Comparison of ENCODE assay signal across 26 cellular contexts in the genomic region with DNA sequence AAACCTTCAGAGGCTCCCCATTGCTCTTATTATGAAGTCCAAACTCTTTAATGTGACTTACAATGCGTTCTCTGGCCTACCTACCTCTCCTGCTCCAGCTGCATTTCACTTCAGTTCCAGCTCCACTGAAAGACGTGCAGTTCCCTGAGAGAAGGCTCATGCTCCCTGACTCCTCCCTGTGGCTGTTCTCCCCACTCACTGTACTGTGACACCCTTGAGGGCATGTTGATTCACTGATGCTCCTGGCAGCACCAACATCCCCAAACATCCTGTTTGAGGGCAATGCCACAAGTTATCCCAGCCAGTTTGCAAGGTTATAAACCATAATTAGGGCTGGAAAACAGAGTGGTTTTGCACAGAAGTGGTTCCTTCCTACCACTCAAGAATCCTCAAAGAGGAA.
DNase-seq lines count a peak whose midpoint lies in the region; ATAC-seq and TF ChIP-seq lines count a peak whose summit lies in the region.
"Had no signal": no experiment of that assay in that cellular context is flagged by ENCODE, and none has a peak within 500 bp of the region (broad histone marks: within the 10 kb centered on the region; RNA-seq: fewer than 3 reads in every experiment).

No MANE protein-coding gene starts in this region.

- no peaks in the 10 kb centered on the region for H3K79me2 ChIP-seq in mesendoderm (ENCODE audit: control insufficient read depth, insufficient read depth, low read length)
- no peaks in the 10 kb centered on the region for H3K79me2 ChIP-seq in H9 (ENCODE audit: insufficient read depth, low read length)

- intact Hi-C loops in ascending aorta (cut with DNase I), result no loop called here

- H3K27ac Mint-ChIP-seq in H9 (no peak overlapping the region), T-helper 17 cell (no peak overlapping the region)
- H3K27ac Mint-ChIP-seq: activated CD4-positive, alpha-beta memory T cell treated with anti-CD3 and anti-CD28 coated beads for 36 hours; CD8-positive, alpha-beta memory T cell; nephron progenitor cell had no signal

- no peak overlapping the region for H3K18ac ChIP-seq in mesendoderm (ENCODE audit: low read length)
- no peak overlapping the region for H3K18ac ChIP-seq in H9 (ENCODE audit: insufficient read length, low read depth, low read length)

- peaks cover 5 to 14% of the 10 kb centered on the region in 2 experiments for H3K4me1 Mint-ChIP-seq in H9
- no peaks in the 10 kb centered on the region for H3K4me1 Mint-ChIP-seq in T-helper 17 cell
- H3K4me1 Mint-ChIP-seq: CD8-positive, alpha-beta memory T cell; nephron progenitor cell had no signal

- no peak overlapping the region for H3T11ph ChIP-seq in H9 (ENCODE audit: low read length)

- H3K36me3 Mint-ChIP-seq in H9 (ENCODE audit: insufficient read depth in 1 of 3, low read depth in 3 of 3), result no peaks in the 10 kb centered on the region
- no peaks in the 10 kb centered on the region for H3K36me3 Mint-ChIP-seq in T-helper 17 cell (ENCODE audit: low read depth)
- H3K36me3 Mint-ChIP-seq: activated CD4-positive, alpha-beta memory T cell treated with anti-CD3 and anti-CD28 coated beads for 36 hours; CD8-positive, alpha-beta memory T cell had no signal

- H3K4me3 ChIP-seq in mesendoderm (ENCODE audit: low read length), result no peak overlapping the region
- no peak overlapping the region for H3K4me3 ChIP-seq in ascending aorta
- H3K4me3 ChIP-seq: adrenal gland, body of pancreas, dorsolateral prefrontal cortex, Peyer's patch, SJSA1, transverse colon had no signal

- H4K5ac ChIP-seq in mesendoderm (ENCODE audit: low read length) (no peak overlapping the region), H9 (ENCODE audit: insufficient read length, low read depth, low read length) (no peak overlapping the region)

- H4K91ac ChIP-seq in H9 (ENCODE audit: insufficient read length, low read depth, low read length), result no peak overlapping the region

- no peak overlapping the region for H3K14ac ChIP-seq in H9 (ENCODE audit: insufficient read depth, low read length)

- in situ Hi-C loops in T47D (cut with HindIII; ENCODE audit: low pct_unique_long_range_greater_than_20kb, low sequenced_read_pairs), result no loop called here

- H3K9ac ChIP-seq in mesendoderm (ENCODE audit: low read length) (no peak overlapping the region), H9 (ENCODE audit: extremely low read depth, insufficient read length, low read length) (no peak overlapping the region)

- no peak overlapping the region for H3K27ac ChIP-seq in mesendoderm (ENCODE audit: low read depth, low read length)
- no peak overlapping the region for H3K27ac ChIP-seq in H9 (ENCODE audit: insufficient read length, low read depth, low read length)
- H3K27ac ChIP-seq in ascending aorta, result no peak overlapping the region
- H3K27ac ChIP-seq: adrenal gland, body of pancreas, Peyer's patch, SJSA1, transverse colon had no signal

- H3K36me3 ChIP-seq in mesendoderm (ENCODE audit: control insufficient read depth, insufficient read depth, low read length) (no peaks in the 10 kb centered on the region), ascending aorta (no peaks in the 10 kb centered on the region)
- H3K36me3 ChIP-seq: adrenal gland, Peyer's patch, SJSA1, transverse colon had no signal

- H4K8ac ChIP-seq in mesendoderm (ENCODE audit: low read depth, low read length), result no peak overlapping the region
- no peak overlapping the region for H4K8ac ChIP-seq in H9 (replicated peaks; ENCODE audit: insufficient read length, low read depth, low read length)

- no peak for TF ChIP-seq CTCF in H9 (conservative IDR thresholded peaks at IDR 0.05)
- no peak for TF ChIP-seq CTCF in ascending aorta (IDR thresholded peaks at IDR 0.05)

- H3K27me3 Mint-ChIP-seq in H9 (ENCODE audit: low read depth) (peaks cover 17% of the 10 kb centered on the region), T-helper 17 cell (peaks cover 19% of the 10 kb centered on the region)

- H3K23ac ChIP-seq in mesendoderm (ENCODE audit: low read length) (no peak overlapping the region), H9 (ENCODE audit: insufficient read length, low read depth, low read length) (no peak overlapping the region)

- H3K23me2 ChIP-seq in H9 (ENCODE audit: insufficient read length, low read depth, low read length, poor library complexity, severe bottlenecking), result no peaks in the 10 kb centered on the region

- no peak overlapping the region for H2BK12ac ChIP-seq in H9 (ENCODE audit: insufficient read length, low read depth, low read length)

- no peak overlapping the region for H2BK15ac ChIP-seq in mesendoderm (replicated peaks; ENCODE audit: low read depth)
- H2BK15ac ChIP-seq in H9 (ENCODE audit: low read depth, low read length), result no peak overlapping the region

- no peak overlapping the region for H2BK120ac ChIP-seq in mesendoderm (ENCODE audit: low read depth, low read length)
- H2BK120ac ChIP-seq in H9 (ENCODE audit: low read depth, low read length, poor library complexity, severe bottlenecking), result no peak overlapping the region

- WGBS in mesendoderm (ENCODE audit: extremely low coverage, insufficient coverage, low lambda C conversion rate), result no CpG with 5 or more reads among the region's 2 CpGs
- WGBS in H9 (ENCODE audit: extremely low coverage, insufficient read length, low lambda C conversion rate), result no CpG with 5 or more reads among the region's 2 CpGs

- DNase-seq in NCI-H2196 (lab: John Stamatoyannopoulos, UW; ENCODE audit: unreplicated experiment), result peak; percentile 3
- no peak for DNase-seq in NCI-H2196 treated with DMSO at 0.1 percent for 48 hours (lab: John Stamatoyannopoulos, UW; ENCODE audit: unreplicated experiment)
- peak; percentile 75 for DNase-seq in H4 (ENCODE audit: low spot score)
- DNase-seq in T47D (ENCODE audit: low read depth in 1 of 2, low spot score in 1 of 2), result peak; percentile 33 to 67
- DNase-seq in mesendoderm, result peak; percentile 13
- DNase-seq in H9, result no peak
- DNase-seq in ascending aorta (ENCODE audit: low spot score in 2 of 2), result no peak
- DNase-seq in T-helper 17 cell, result no peak
- DNase-seq: ACHN; activated CD4-positive, alpha-beta memory T cell treated with anti-CD3 and anti-CD28 coated beads for 36 hours; activated CD4-positive, CD25-positive, alpha-beta regulatory T cell treated with anti-CD3 and anti-CD28 coated beads, Interleukin-2, amount 50 U/mL, for 72 hours; activated naive CD4-positive, alpha-beta T cell treated with Interleukin-2 at 50 U/mL for 16 hours; adrenal gland; body of pancreas; CD8-positive, alpha-beta memory T cell; dorsolateral prefrontal cortex; GF-D8; Kasumi-1; NCI-H187 treated with DMSO at 0.1 percent for 48 hours; NCI-H226; NCI-H526 treated with DMSO at 0.1 percent for 48 hours; nephron progenitor cell; Peyer's patch; stimulated activated CD4-positive, alpha-beta T cell treated with anti-CD3 and anti-CD28 coated beads, Interleukin-4, amount 100 ng/mL, for 24 hours; transverse colon had no signal

- no peak overlapping the region for H3K4me3 Mint-ChIP-seq in H9
- H3K4me3 Mint-ChIP-seq in T-helper 17 cell, result no peak overlapping the region
- H3K4me3 Mint-ChIP-seq: activated CD4-positive, alpha-beta memory T cell treated with anti-CD3 and anti-CD28 coated beads for 36 hours; CD8-positive, alpha-beta memory T cell; nephron progenitor cell had no signal

- H3K79me1 ChIP-seq in mesendoderm (ENCODE audit: low read length) (no peaks in the 10 kb centered on the region), H9 (ENCODE audit: insufficient read depth, low read depth, low read length, poor library complexity, severe bottlenecking) (no peaks in the 10 kb centered on the region)

- H3K4me2 ChIP-seq in mesendoderm (ENCODE audit: low read length) (no peak overlapping the region), H9 (ENCODE audit: insufficient read depth, insufficient read length, low read length) (no peak overlapping the region)

- H3K9me3 ChIP-seq in H9 (ENCODE audit: control insufficient read depth, low read depth, low read length), result no peaks in the 10 kb centered on the region
- no peaks in the 10 kb centered on the region for H3K9me3 ChIP-seq in ascending aorta
- H3K9me3 ChIP-seq in T-helper 17 cell (ENCODE audit: control insufficient read depth, low read length, poor library complexity, severe bottlenecking), result no peaks in the 10 kb centered on the region
- H3K9me3 ChIP-seq: adrenal gland, body of pancreas, Peyer's patch, SJSA1, transverse colon had no signal

- H2BK5ac ChIP-seq in mesendoderm (ENCODE audit: low read length) (no peak overlapping the region), H9 (ENCODE audit: insufficient read length, low read length) (no peak overlapping the region)

- H2AFZ ChIP-seq in H9 (ENCODE audit: low read length), result no peak overlapping the region

- H4K20me1 ChIP-seq in H9 (ENCODE audit: control insufficient read depth, insufficient read depth, insufficient read length), result no peaks in the 10 kb centered on the region

- H3K9me3 Mint-ChIP-seq in H9, result no peaks in the 10 kb centered on the region
- H3K9me3 Mint-ChIP-seq: activated CD4-positive, alpha-beta memory T cell treated with anti-CD3 and anti-CD28 coated beads for 36 hours; nephron progenitor cell had no signal

- H2AK5ac ChIP-seq in mesendoderm (ENCODE audit: low read length) (no peak overlapping the region), H9 (ENCODE audit: insufficient read length, low read length) (no peak overlapping the region)

- no peak overlapping the region for H2BK20ac ChIP-seq in H9 (ENCODE audit: low read depth, low read length, poor library complexity, severe bottlenecking)

- peaks cover 4% of the 10 kb centered on the region for H3K4me1 ChIP-seq in mesendoderm (ENCODE audit: control insufficient read depth, low read depth, low read length)
- H3K4me1 ChIP-seq in H9 (ENCODE audit: insufficient read depth, low read length), result no peaks in the 10 kb centered on the region
- no peaks in the 10 kb centered on the region for H3K4me1 ChIP-seq in ascending aorta
- H3K4me1 ChIP-seq: adrenal gland, body of pancreas, Peyer's patch, SJSA1, transverse colon had no signal

- H3K4ac ChIP-seq in mesendoderm (ENCODE audit: low read depth, low read length), result no peak overlapping the region
- no peak overlapping the region for H3K4ac ChIP-seq in H9 (ENCODE audit: low read depth, low read length)

- H3K27me3 ChIP-seq in mesendoderm (ENCODE audit: insufficient read depth, low read length, poor library complexity) (no peaks in the 10 kb centered on the region), H9 (ENCODE audit: insufficient read depth, low read length) (no peaks in the 10 kb centered on the region), ascending aorta (no peaks in the 10 kb centered on the region)
- H3K27me3 ChIP-seq: adrenal gland, body of pancreas, Peyer's patch, SJSA1, transverse colon had no signal

- ATAC-seq in T-helper 17 cell, result no peak
- ATAC-seq: body of pancreas had no signal

- no peak overlapping the region for H3K56ac ChIP-seq in mesendoderm (ENCODE audit: low read length)
- H3K56ac ChIP-seq in H9 (ENCODE audit: insufficient read length, low read depth, low read length), result no peak overlapping the region

Comparison
In these comparisons a context has a peak if more than half of its experiments do, and no peak if none do; other contexts are left out.
1. DNase-seq: peak in NCI-H2196 (single experiment), H4 (single experiment), T47D (2 of 2) and mesendoderm (single experiment); none in NCI-H2196 treated with DMSO at 0.1 percent for 48 hours (single experiment), H9 (single experiment), ascending aorta (0 of 2) and T-helper 17 cell (0 of 3).